20 cellular contexts compared by ENCODE assay signal in the genomic region with DNA sequence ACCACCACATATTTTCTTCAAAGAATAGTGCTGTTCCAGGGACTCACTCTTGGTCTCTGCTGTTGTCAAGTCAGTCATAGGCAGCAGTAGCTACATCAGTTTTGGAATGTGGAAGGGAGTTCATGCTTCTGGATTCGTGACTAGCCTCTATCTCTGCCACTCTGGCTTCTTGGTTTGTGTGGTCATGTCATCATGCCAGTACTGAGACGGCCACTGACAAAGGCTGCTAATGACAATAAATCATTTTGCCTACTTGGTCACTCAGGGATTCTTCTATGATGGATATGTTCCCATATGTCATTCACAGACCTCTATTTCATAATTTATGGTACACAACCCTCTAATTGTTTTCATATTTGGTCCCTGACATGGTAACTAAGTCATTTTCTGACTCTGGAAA.
"Had no signal": no experiment of that assay in that cellular context is flagged by ENCODE, and none has a peak within 500 bp of the region (broad histone marks: within the 10 kb centered on the region; RNA-seq: fewer than 3 reads in every experiment).

No MANE protein-coding gene starts in this region.

- H3K27ac ChIP-seq: gastrocnemius medialis, heart right ventricle, left ventricle myocardium inferior, skin epidermis, stomach had no signal

- H3K27me3 ChIP-seq: gastrocnemius medialis, heart right ventricle, stomach had no signal

- H3K4me3 ChIP-seq: gastrocnemius medialis, heart right ventricle, left ventricle myocardium inferior, lung, skin epidermis, stomach had no signal

- H3K4me1 ChIP-seq: gastrocnemius medialis, heart right ventricle, left ventricle myocardium inferior, stomach had no signal

- H3K36me3 ChIP-seq: gastrocnemius medialis, heart right ventricle, left ventricle myocardium inferior, stomach had no signal

- H3K27me3 Mint-ChIP-seq: naive B cell had no signal

- DNase-seq: cerebellar nuclear complex; dermis blood vessel endothelial cell; endodermal cell; erythroblast; gastrocnemius medialis; heart right ventricle; islet precursor cell; left ventricle myocardium inferior; mesenchymal stem cell; midbrain; naive B cell; stimulated activated CD4-positive, alpha-beta T cell treated with anti-CD3 and anti-CD28 coated beads, Interleukin-2, amount 100 ng/mL, for 24 hours; stimulated activated CD4-positive, alpha-beta T cell treated with anti-CD3 and anti-CD28 coated beads, Interleukin-4, amount 100 ng/mL, for 4 hours; stimulated activated naive CD4-positive, alpha-beta T cell; stomach; trophoblast cell had no signal

- H3K9me3 Mint-ChIP-seq: nephron had no signal

- H3K27ac Mint-ChIP-seq: endodermal cell, nephron had no signal

- H3K9me3 ChIP-seq: gastrocnemius medialis had no signal

- H3K4me1 Mint-ChIP-seq: nephron had no signal

- ATAC-seq: gastrocnemius medialis, heart right ventricle, sciatic nerve had no signal

- H3K4me3 Mint-ChIP-seq: endodermal cell, naive B cell, nephron had no signal
